20 cellular contexts compared by ENCODE assay signal in the genomic region with DNA sequence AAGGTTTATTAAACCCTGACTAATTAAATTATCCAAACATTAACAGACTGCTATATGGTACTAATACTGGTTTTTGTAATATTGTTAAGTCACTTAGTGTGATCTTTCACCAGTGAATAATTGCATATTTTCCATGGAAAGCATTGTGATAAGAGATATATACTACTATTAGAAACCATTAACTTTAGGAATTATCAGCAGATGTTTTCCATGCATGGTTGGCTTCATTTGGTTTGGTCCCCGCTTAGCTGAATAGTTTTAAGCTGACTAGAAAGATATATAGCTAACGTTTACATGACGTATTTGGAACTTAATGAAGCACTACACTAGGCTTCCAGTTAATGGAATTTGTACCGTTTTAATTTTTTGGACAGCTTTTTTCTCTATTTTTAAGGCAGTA. TPM values are rescaled to one million over a fixed set of nuclear protein-coding genes. Genes with fewer than 3 reads are reported as not detected.
DNase-seq lines count a peak whose midpoint lies in the region; ATAC-seq and TF ChIP-seq lines count a peak whose summit lies in the region.
"Had no signal": no experiment of that assay in that cellular context is flagged by ENCODE, and none has a peak within 500 bp of the region (broad histone marks: within the 10 kb centered on the region; RNA-seq: fewer than 3 reads in every experiment).

No MANE protein-coding gene starts in this region.

- no peaks in the 10 kb centered on the region for H3K9me3 Mint-ChIP-seq in activated T-cell treated with anti-CD3 and anti-CD28 coated beads, Interleukin-2, amount 50 U/mL, for 24 hours
- H3K9me3 Mint-ChIP-seq in effector memory CD8-positive, alpha-beta T cell: no peaks in the 10 kb centered on the region
- H3K9me3 Mint-ChIP-seq: CD4-positive, alpha-beta memory T cell had no signal

- H3K4me2 ChIP-seq in Karpas-422 (ENCODE audit: low read depth, low read length, poor library complexity, severe bottlenecking) (peak overlapping the region; percentile 22), OCI-LY3 (ENCODE audit: low read length) (peak overlapping the region; percentile 51), smooth muscle cell (peak overlapping the region; percentile 18)
- H3K4me2 ChIP-seq: BLaER1 treated with 17β-estradiol and CSF1 and Interleukin-3, amounts not matched to agents 10 nM and 100 nM had no signal

- DNase-seq in Karpas-422 (no peak), glomerular visceral epithelial cell (ENCODE audit: extremely low spot score) (peak; percentile 44), smooth muscle cell (lab: John Stamatoyannopoulos, UW; ENCODE audit: unreplicated experiment) (no peak), amniotic stem cell (lab: John Stamatoyannopoulos, UW) (no peak)
- DNase-seq in activated T-cell treated with anti-CD3 and anti-CD28 coated beads, Interleukin-2, amount 50 U/mL, for 24 hours: no peak
- no peak for DNase-seq in effector memory CD8-positive, alpha-beta T cell
- DNase-seq: CD4-positive, alpha-beta memory T cell; DMS53; GDM1; Kasumi-1; NCI-H1048; NCI-H1417 treated with DMSO at 0.1 percent for 48 hours; NCI-H1930; NCI-H510A; NCI-H774; SW 1271 had no signal

- no peaks in the 10 kb centered on the region for H3K9me3 ChIP-seq in Karpas-422 (ENCODE audit: low read length)
- no peaks in the 10 kb centered on the region for H3K9me3 ChIP-seq in OCI-LY3 (ENCODE audit: insufficient read depth, low read length)
- H3K9me3 ChIP-seq in smooth muscle cell (replicated peaks; ENCODE audit: low read depth): no peaks in the 10 kb centered on the region
- H3K9me3 ChIP-seq: SJSA1 had no signal

- no peaks in the 10 kb centered on the region for H4K20me1 ChIP-seq in Karpas-422 (ENCODE audit: insufficient read depth, low read depth, low read length)
- H4K20me1 ChIP-seq in OCI-LY3 (ENCODE audit: insufficient read depth, low read length): no peaks in the 10 kb centered on the region
- no peaks in the 10 kb centered on the region for H4K20me1 ChIP-seq in smooth muscle cell (ENCODE audit: low read depth)

- H3K79me2 ChIP-seq in Karpas-422 (ENCODE audit: low read length) (peaks cover 95% of the 10 kb centered on the region), OCI-LY3 (ENCODE audit: low read length) (peaks cover 12% of the 10 kb centered on the region), smooth muscle cell (ENCODE audit: low read depth) (peaks cover 17% of the 10 kb centered on the region)

- H3K27me3 ChIP-seq in Karpas-422 (ENCODE audit: low read length) (no peaks in the 10 kb centered on the region), OCI-LY3 (ENCODE audit: low read depth, low read length) (no peaks in the 10 kb centered on the region), smooth muscle cell (ENCODE audit: low read depth) (no peaks in the 10 kb centered on the region)
- H3K27me3 ChIP-seq: BLaER1 treated with 17β-estradiol and CSF1 and Interleukin-3, amounts not matched to agents 10 nM and 100 nM; SJSA1 had no signal

- WGBS in smooth muscle cell (ENCODE audit: low lambda C conversion rate): 58% methylated on average over 4 of the region's 4 CpGs

- TF ChIP-seq CTCF in OCI-LY3 (IDR thresholded peaks at IDR 0.05; ENCODE audit: low read depth, low read length): no peak
- no peak for TF ChIP-seq CTCF in smooth muscle cell (IDR thresholded peaks at IDR 0.05; ENCODE audit: borderline replicate concordance, insufficient read depth, poor library complexity, severe bottlenecking)

- H3K9ac ChIP-seq in Karpas-422 (ENCODE audit: low read length) (no peak overlapping the region), OCI-LY3 (ENCODE audit: low read length) (no peak overlapping the region), smooth muscle cell (ENCODE audit: low read depth) (no peak overlapping the region)
- H3K9ac ChIP-seq: BLaER1 treated with 17β-estradiol and CSF1 and Interleukin-3, amounts not matched to agents 10 nM and 100 nM had no signal

- H3K4me3 ChIP-seq in Karpas-422 (ENCODE audit: low read length): no peak overlapping the region
- H3K4me3 ChIP-seq in OCI-LY3 (ENCODE audit: low read length): no peak overlapping the region
- H3K4me3 ChIP-seq in smooth muscle cell: no peak overlapping the region
- H3K4me3 ChIP-seq: BLaER1 treated with 17β-estradiol and CSF1 and Interleukin-3, amounts not matched to agents 10 nM and 100 nM; SJSA1 had no signal

- H3K36me3 ChIP-seq in Karpas-422 (ENCODE audit: insufficient read depth, low read length) (no peaks in the 10 kb centered on the region), OCI-LY3 (replicated peaks; ENCODE audit: low read depth, low read length) (peaks cover 3% of the 10 kb centered on the region), smooth muscle cell (ENCODE audit: low read depth) (no peaks in the 10 kb centered on the region)
- H3K36me3 ChIP-seq: SJSA1 had no signal

- peaks cover 26% of the 10 kb centered on the region for H3K4me1 ChIP-seq in Karpas-422 (ENCODE audit: low read length)
- peaks cover 44% of the 10 kb centered on the region for H3K4me1 ChIP-seq in OCI-LY3 (ENCODE audit: low read length)
- no peaks in the 10 kb centered on the region for H3K4me1 ChIP-seq in smooth muscle cell (ENCODE audit: low read depth)
- H3K4me1 ChIP-seq: SJSA1 had no signal

- peaks cover 47% of the 10 kb centered on the region for H3K4me1 Mint-ChIP-seq in activated T-cell treated with anti-CD3 and anti-CD28 coated beads, Interleukin-2, amount 50 U/mL, for 24 hours (ENCODE audit: low read depth)
- peaks cover 19 to 38% of the 10 kb centered on the region in 2 donors for H3K4me1 Mint-ChIP-seq in effector memory CD8-positive, alpha-beta T cell (ENCODE audit: low read depth in 2 of 2)

- H2AFZ ChIP-seq in Karpas-422 (ENCODE audit: low read length) (no peak overlapping the region), OCI-LY3 (ENCODE audit: low read depth, low read length) (no peak overlapping the region), smooth muscle cell (ENCODE audit: low read depth) (no peak overlapping the region)

- no peak for ATAC-seq in effector memory CD8-positive, alpha-beta T cell (replicated peaks)
- ATAC-seq: Right ventricle myocardium inferior had no signal

- no peaks in the 10 kb centered on the region for H3F3A ChIP-seq in smooth muscle cell (ENCODE audit: low read depth)

- H3K27ac ChIP-seq in Karpas-422 (ENCODE audit: low read length) (no peak overlapping the region), OCI-LY3 (ENCODE audit: low read length) (no peak overlapping the region), smooth muscle cell (ENCODE audit: low read depth) (no peak overlapping the region)
- H3K27ac ChIP-seq: BLaER1 treated with 17β-estradiol and CSF1 and Interleukin-3, amounts not matched to agents 10 nM and 100 nM; SJSA1 had no signal

- no peaks in the 10 kb centered on the region for H3K9me2 ChIP-seq in Karpas-422 (replicated peaks; ENCODE audit: insufficient read depth, low read length)

- H3K4me3 Mint-ChIP-seq in activated T-cell treated with anti-CD3 and anti-CD28 coated beads, Interleukin-2, amount 50 U/mL, for 24 hours: no peak overlapping the region
- H3K4me3 Mint-ChIP-seq in effector memory CD8-positive, alpha-beta T cell: no peak overlapping the region
- H3K4me3 Mint-ChIP-seq: CD4-positive, alpha-beta memory T cell had no signal

- H3K27ac Mint-ChIP-seq in activated T-cell treated with anti-CD3 and anti-CD28 coated beads, Interleukin-2, amount 50 U/mL, for 24 hours: no peak overlapping the region
- H3K27ac Mint-ChIP-seq in effector memory CD8-positive, alpha-beta T cell: no peak overlapping the region

- H3K36me3 Mint-ChIP-seq in activated T-cell treated with anti-CD3 and anti-CD28 coated beads, Interleukin-2, amount 50 U/mL, for 24 hours (ENCODE audit: low read depth): peaks cover 15% of the 10 kb centered on the region
- H3K36me3 Mint-ChIP-seq in effector memory CD8-positive, alpha-beta T cell (ENCODE audit: insufficient read depth): no peaks in the 10 kb centered on the region

- no peaks in the 10 kb centered on the region for H3K27me3 Mint-ChIP-seq in activated T-cell treated with anti-CD3 and anti-CD28 coated beads, Interleukin-2, amount 50 U/mL, for 24 hours
- no peaks in the 10 kb centered on the region for H3K27me3 Mint-ChIP-seq in effector memory CD8-positive, alpha-beta T cell
- H3K27me3 Mint-ChIP-seq: CD4-positive, alpha-beta memory T cell had no signal

RNA-seq across cellular contexts. Expression of a gene that starts 37.9 kb away (rescaled TPM):
- total RNA-seq in Karpas-422 (2014; rRNA removed; shearing (Covaris generic); ENCODE audit: low replicate concordance): 11.4 and 21.7 TPM in 2 replicates
- 11.7 and 15.9 TPM in 2 replicates for total RNA-seq in smooth muscle cell
- polyA plus RNA-seq in smooth muscle cell: 2.6 and 4.8 TPM in 2 replicates
